Comparison of ENCODE assay signal across 8 cellular contexts in the genomic region with DNA sequence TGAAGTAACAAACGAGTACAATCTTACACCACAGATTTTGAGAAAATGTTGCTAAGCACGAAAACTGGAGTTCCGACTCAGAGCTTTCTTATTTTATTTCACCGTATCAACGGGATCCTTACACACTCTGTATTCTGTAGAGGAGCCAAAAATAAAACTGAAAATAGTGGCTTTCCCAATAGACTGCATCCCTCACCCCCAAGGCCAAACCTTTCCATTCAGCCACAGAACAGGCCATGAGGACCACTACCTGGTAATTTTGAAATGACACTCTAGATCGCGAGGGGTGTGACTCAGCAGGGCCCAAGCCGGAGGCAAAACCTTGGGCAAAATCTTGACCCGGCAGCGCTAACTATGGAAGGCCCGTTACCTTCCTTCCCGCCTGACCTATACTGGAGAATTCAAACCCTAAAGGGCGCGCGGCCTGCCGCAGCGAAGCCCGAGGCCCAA. TPM values are rescaled to one million over a fixed set of nuclear protein-coding genes. Genes with fewer than 3 reads are reported as not detected.
DNase-seq lines count a peak whose midpoint lies in the region; ATAC-seq, FAIRE-seq and TF ChIP-seq lines count a peak whose summit lies in the region.

No MANE protein-coding gene starts in this region.

- peaks cover 15 to 53% (median 45%) of the 10 kb centered on the region in 7 donors for H3K4me1 Mint-ChIP-seq in naive thymus-derived CD4-positive, alpha-beta T cell

- POLR2A ChIA-PET in naive thymus-derived CD4-positive, alpha-beta T cell (lab: Charles Lee) = interaction anchor here (0.8 to 5.2 kb wide), 17 partner anchors 8 to 987 kb away, joined by 3 to 62 read pairs (median 8); a partner anchor contains a TSS

- ATAC-seq in naive thymus-derived CD4-positive, alpha-beta T cell = peak; percentile 7
- ATAC-seq in HG02642 (IDR thresholded peaks at IDR 0.05; ENCODE audit: poor library complexity, unreplicated experiment) = no peak
- ATAC-seq in HG03135 (IDR thresholded peaks at IDR 0.05; ENCODE audit: unreplicated experiment) = no peak

- peaks cover 0 to 5% (median 0%) of the 10 kb centered on the region in 11 donors for H3K9me3 Mint-ChIP-seq in naive thymus-derived CD4-positive, alpha-beta T cell

- H3K36me3 Mint-ChIP-seq in naive thymus-derived CD4-positive, alpha-beta T cell = peaks cover 6 to 33% (median 21%) of the 10 kb centered on the region in 5 donors

- TF ChIP-seq POLR2A in GM12892 (IDR thresholded peaks at IDR 0.05; ENCODE audit: low read depth, low read length) = no peak

- peak; percentile 9 for DNase-seq in GM12892 (ENCODE audit: insufficient read length)
- DNase-seq in MG63 = no peak
- DNase-seq in coronary artery (ENCODE audit: low spot score) = no peak
- no peak for DNase-seq in naive thymus-derived CD4-positive, alpha-beta T cell
- DNase-seq in NCI-H2081 treated with DMSO at 0.1 percent for 48 hours (lab: John Stamatoyannopoulos, UW) = no peak
- DNase-seq in SIG-M5 treated with dmso at 0.1 percent for 504 hours (lab: John Stamatoyannopoulos, UW; ENCODE audit: unreplicated experiment) = no peak

- H3K27ac Mint-ChIP-seq in naive thymus-derived CD4-positive, alpha-beta T cell = peak overlapping the region; percentile 100

- TF ChIP-seq CTCF in coronary artery (IDR thresholded peaks at IDR 0.05) = no peak

- FAIRE-seq in GM12892 (lab: Jason Lieb, UNC) = no peak

- H3K27me3 Mint-ChIP-seq in naive thymus-derived CD4-positive, alpha-beta T cell = peaks cover 0 to 4% (median 0%) of the 10 kb centered on the region in 5 donors

- H3K36me3 ChIP-seq in MG63 = peaks cover 52% of the 10 kb centered on the region
- H3K36me3 ChIP-seq in naive thymus-derived CD4-positive, alpha-beta T cell (ENCODE audit: control insufficient read depth in 2 of 3, insufficient read depth in 3 of 3, low read length in 3 of 3) = peaks cover 9 to 44% (median 27%) of the 10 kb centered on the region in 3 experiments

- CTCF ChIA-PET in naive thymus-derived CD4-positive, alpha-beta T cell (lab: Charles Lee) = interaction anchor here (0.7 to 1.8 kb wide), 3 partner anchors 31 to 688 kb away, joined by 3 to 5 read pairs (median 5); a partner anchor contains a TSS

- peak overlapping the region; percentile 94 to 99 (median 97) for H3K4me3 Mint-ChIP-seq in naive thymus-derived CD4-positive, alpha-beta T cell

- H3K9me3 ChIP-seq in MG63 = no peaks in the 10 kb centered on the region
- H3K9me3 ChIP-seq in naive thymus-derived CD4-positive, alpha-beta T cell (ENCODE audit: control insufficient read depth in 2 of 3, low read length in 3 of 3) = no peaks in the 10 kb centered on the region

- H3K27me3 ChIP-seq in MG63 = no peaks in the 10 kb centered on the region
- H3K27me3 ChIP-seq in naive thymus-derived CD4-positive, alpha-beta T cell (ENCODE audit: control insufficient read depth in 2 of 2, insufficient read depth in 2 of 2, low read length in 2 of 2) = no peaks in the 10 kb centered on the region

- intact Hi-C loops in naive thymus-derived CD4-positive, alpha-beta T cell (cut with micrococcal nuclease) = loop anchor here (1.0 to 10.0 kb wide), 27 partner anchors 9 to 1601 kb away; a partner anchor contains a TSS

- peak overlapping the region; percentile 98 for H3K4me3 ChIP-seq in MG63
- H3K4me3 ChIP-seq in coronary artery = peak overlapping the region; percentile 100
- H3K4me3 ChIP-seq in naive thymus-derived CD4-positive, alpha-beta T cell (ENCODE audit: low read length) = peak overlapping the region; percentile 91

- H3K4me1 ChIP-seq in naive thymus-derived CD4-positive, alpha-beta T cell (ENCODE audit: control insufficient read depth in 2 of 2, insufficient read depth in 2 of 2, low read length in 2 of 2) = peaks cover 10 to 20% of the 10 kb centered on the region in 2 donors

- peak overlapping the region; percentile 99 to 100 for H3K27ac ChIP-seq in coronary artery
- H3K27ac ChIP-seq in naive thymus-derived CD4-positive, alpha-beta T cell (ENCODE audit: low read depth, low read length) = peak overlapping the region; percentile 94

RNA-seq across cellular contexts. Expression of a gene that starts 0.4 kb away (rescaled TPM):
- 227 TPM for polyA plus RNA-seq in GM12892 (2012; ENCODE audit: missing spikeins)
- total RNA-seq in MG63 (2014; rRNA removed; shearing (Covaris generic); ENCODE audit: low replicate concordance) = 610 and 1,111 TPM in 2 replicates
- total RNA-seq in naive thymus-derived CD4-positive, alpha-beta T cell = 100 to 1,000 TPM; 152 to 274 (median 185) TPM
- polyA plus RNA-seq in naive thymus-derived CD4-positive, alpha-beta T cell = 100 to 1,000 TPM; 143 to 171 TPM

RNA-seq across cellular contexts. Expression of a gene that starts 31.7 kb away (rescaled TPM):
- polyA plus RNA-seq in GM12892 (2012; ENCODE audit: missing spikeins) = 59.5 TPM
- 222 and 276 TPM in 2 replicates for total RNA-seq in MG63 (2014; rRNA removed; shearing (Covaris generic); ENCODE audit: low replicate concordance)
- total RNA-seq in naive thymus-derived CD4-positive, alpha-beta T cell = 100 to 1,000 TPM in 2 of 5 experiments, 10 to 100 TPM in 3; 40.6 to 137 (median 84.1) TPM
- polyA plus RNA-seq in naive thymus-derived CD4-positive, alpha-beta T cell = 10 to 100 TPM; 19.0 to 21.8 TPM
